In the genomic region with DNA sequence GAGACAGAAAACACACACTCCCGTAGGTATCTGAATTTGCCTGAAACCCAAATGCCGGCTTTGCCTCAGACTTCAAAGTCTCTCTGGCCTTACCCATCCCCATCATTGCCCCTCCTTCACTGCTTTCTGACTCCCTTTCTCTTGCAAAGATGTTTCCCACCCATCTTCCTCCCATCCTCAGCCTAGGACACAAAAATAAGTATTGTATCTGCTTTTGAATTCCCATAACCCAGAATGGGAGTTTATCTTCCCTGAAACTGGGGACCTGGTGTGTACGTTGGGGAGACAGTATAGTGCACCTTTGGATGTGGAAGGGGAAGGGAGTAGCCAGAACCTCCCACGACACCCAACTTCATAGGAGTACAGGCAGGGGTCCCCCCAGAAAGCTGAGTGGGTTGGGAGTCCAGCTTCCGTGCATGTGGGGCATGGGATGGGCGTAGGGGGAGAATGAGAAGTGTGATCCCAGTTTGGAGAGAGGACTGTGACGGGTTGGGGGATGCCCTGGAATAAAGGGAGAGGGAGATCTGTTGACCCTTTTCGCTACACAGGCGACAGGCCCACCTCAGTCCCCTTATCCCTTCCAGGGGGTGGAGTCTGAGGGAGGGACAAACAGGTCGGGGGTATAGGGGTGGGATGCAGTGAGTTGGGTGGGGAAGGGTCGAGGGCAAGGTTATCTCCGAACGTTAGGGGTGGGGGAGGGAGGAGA, we compare ENCODE assay signal across 8 cellular contexts. TPM values are rescaled to one million over a fixed set of nuclear protein-coding genes. Genes with fewer than 3 reads are reported as not detected.
DNase-seq lines count a peak whose midpoint lies in the region; ATAC-seq, FAIRE-seq and TF ChIP-seq lines count a peak whose summit lies in the region.
"Had no signal": no experiment of that assay in that cellular context is flagged by ENCODE, and none has a peak within 500 bp of the region (broad histone marks: within the 10 kb centered on the region; RNA-seq: fewer than 3 reads in every experiment).

No MANE protein-coding gene starts in this region.

- intact Hi-C loops in activated CD4-positive, alpha-beta memory T cell treated with anti-CD3 and anti-CD28 coated beads for 36 hours (cut with micrococcal nuclease), result loop anchor here (5.0 kb wide), 1 partner anchor 193 kb away; no protein-coding TSS in a partner anchor

- DNase-seq in activated CD4-positive, alpha-beta memory T cell treated with anti-CD3 and anti-CD28 coated beads for 36 hours, result no peak
- no peak for DNase-seq in stimulated activated naive B cell treated with anti-CD40 and anti-IgM and Interleukin-4, amounts not matched to agents 10 μg/mL and 1 μg/mL and 100 μg/mL, for 72 hours
- DNase-seq in GM12891 (ENCODE audit: insufficient read length, low spot score), result no peak
- no peak for DNase-seq in SIG-M5 treated with dmso at 0.1 percent for 504 hours (lab: John Stamatoyannopoulos, UW; ENCODE audit: unreplicated experiment)
- DNase-seq: SW 1271 had no signal

- no peak overlapping the region for H3K27ac ChIP-seq in HEK293 (ENCODE audit: extremely low read depth, low read depth, low read length)

- TF ChIP-seq CTCF in HEK293 (tag by site-specific recombination; IDR thresholded peaks at IDR 0.05), result no peak

- H3K4me3 Mint-ChIP-seq in activated CD4-positive, alpha-beta memory T cell treated with anti-CD3 and anti-CD28 coated beads for 36 hours, result peak overlapping the region; percentile 74
- peak overlapping the region; percentile 85 to 89 for H3K4me3 Mint-ChIP-seq in stimulated activated naive B cell treated with anti-CD40 and anti-IgM and Interleukin-4, amounts not matched to agents 10 μg/mL and 1 μg/mL and 100 μg/mL, for 72 hours

- H3K9me3 ChIP-seq in HEK293 (ENCODE audit: control insufficient read depth, insufficient read depth, low read depth, low read length), result no peaks in the 10 kb centered on the region

- peaks cover 5% of the 10 kb centered on the region for H3K4me1 ChIP-seq in HEK293 (ENCODE audit: control insufficient read depth, insufficient read depth, low read length)

- H3K27ac Mint-ChIP-seq in activated CD4-positive, alpha-beta memory T cell treated with anti-CD3 and anti-CD28 coated beads for 36 hours, result no peak overlapping the region
- H3K27ac Mint-ChIP-seq in stimulated activated naive B cell treated with anti-CD40 and anti-IgM and Interleukin-4, amounts not matched to agents 10 μg/mL and 1 μg/mL and 100 μg/mL, for 72 hours, result no peak overlapping the region

- H3K9me3 Mint-ChIP-seq in activated CD4-positive, alpha-beta memory T cell treated with anti-CD3 and anti-CD28 coated beads for 36 hours, result no peaks in the 10 kb centered on the region
- no peaks in the 10 kb centered on the region for H3K9me3 Mint-ChIP-seq in stimulated activated naive B cell treated with anti-CD40 and anti-IgM and Interleukin-4, amounts not matched to agents 10 μg/mL and 1 μg/mL and 100 μg/mL, for 72 hours

- H3K36me3 ChIP-seq in HEK293 (ENCODE audit: control insufficient read depth in 2 of 2, insufficient read depth in 1 of 2, low read length in 2 of 2), result peaks cover 4 to 16% of the 10 kb centered on the region in 2 experiments; a peak in 1 of 3 replicates

- peaks cover 13% of the 10 kb centered on the region for H3K36me3 Mint-ChIP-seq in activated CD4-positive, alpha-beta memory T cell treated with anti-CD3 and anti-CD28 coated beads for 36 hours
- H3K36me3 Mint-ChIP-seq in stimulated activated naive B cell treated with anti-CD40 and anti-IgM and Interleukin-4, amounts not matched to agents 10 μg/mL and 1 μg/mL and 100 μg/mL, for 72 hours, result peaks cover 7 to 17% of the 10 kb centered on the region in 2 donors

- CTCF ChIA-PET in HEK293 (lab: Yijun Ruan, JAX), result interaction anchor here (0.7 kb wide), 1 partner anchor 728 kb away, joined by 3 read pairs; no protein-coding TSS in a partner anchor
- CTCF ChIA-PET in activated CD4-positive, alpha-beta memory T cell treated with anti-CD3 and anti-CD28 coated beads for 36 hours (lab: Charles Lee), result no interaction called here

- no peak for TF ChIP-seq POLR2A in GM12891 (IDR thresholded peaks at IDR 0.05; ENCODE audit: low read depth, low read length)

- peaks cover 9% of the 10 kb centered on the region for H3K27me3 Mint-ChIP-seq in activated CD4-positive, alpha-beta memory T cell treated with anti-CD3 and anti-CD28 coated beads for 36 hours
- peaks cover 35 to 36% of the 10 kb centered on the region in 2 donors for H3K27me3 Mint-ChIP-seq in stimulated activated naive B cell treated with anti-CD40 and anti-IgM and Interleukin-4, amounts not matched to agents 10 μg/mL and 1 μg/mL and 100 μg/mL, for 72 hours

- peaks cover 40% of the 10 kb centered on the region for H3K4me1 Mint-ChIP-seq in activated CD4-positive, alpha-beta memory T cell treated with anti-CD3 and anti-CD28 coated beads for 36 hours (ENCODE audit: low read depth)
- peaks cover 32 to 55% of the 10 kb centered on the region in 2 donors for H3K4me1 Mint-ChIP-seq in stimulated activated naive B cell treated with anti-CD40 and anti-IgM and Interleukin-4, amounts not matched to agents 10 μg/mL and 1 μg/mL and 100 μg/mL, for 72 hours

- ATAC-seq in stimulated activated naive B cell treated with anti-CD40 and anti-IgM and Interleukin-4, amounts not matched to agents 10 μg/mL and 1 μg/mL and 100 μg/mL, for 72 hours (replicated peaks), result no peak
- ATAC-seq in HG03135 (IDR thresholded peaks at IDR 0.05; ENCODE audit: unreplicated experiment), result no peak

- FAIRE-seq in GM12891 (lab: Jason Lieb, UNC), result no peak

- H3K4me3 ChIP-seq in HEK293 (ENCODE audit: low read depth, low read length) (peak overlapping the region; percentile 61), iPS-11a (ENCODE audit: low read depth, low read length) (peak overlapping the region; percentile 88)

- POLR2A ChIA-PET in HEK293 (lab: Yijun Ruan, JAX), result no interaction called here
- POLR2A ChIA-PET in activated CD4-positive, alpha-beta memory T cell treated with anti-CD3 and anti-CD28 coated beads for 36 hours (lab: Charles Lee), result no interaction called here

TF ChIP-seq in HEK293, 187 proteins besides CTCF, POLR2A, EP300 and RAD21:
- TF ChIP-seq ZNF175 (tag by site-specific recombination; IDR thresholded peaks at IDR 0.05) (no peak), ZNF335 (tag by site-specific recombination; conservative IDR thresholded peaks at IDR 0.05) (peak; percentile 62)

TF ChIP-seq in GM12891, 5 proteins besides CTCF, POLR2A, EP300 and RAD21:
- no peak for TF ChIP-seq POLR2AphosphoS5 (IDR thresholded peaks at IDR 0.05; ENCODE audit: low read depth, low read length)
- no peak for TF ChIP-seq TAF1 (IDR thresholded peaks at IDR 0.05; ENCODE audit: low read depth, low read length)
- TF ChIP-seq SPI1 (IDR thresholded peaks at IDR 0.05; ENCODE audit: low read depth, low read length), result no peak
TF ChIP-seq in GM12891: peak in this region for 0.

RNA-seq across cellular contexts. Expression of a gene that starts 0.5 kb away (rescaled TPM):
- total RNA-seq in activated CD4-positive, alpha-beta memory T cell treated with anti-CD3 and anti-CD28 coated beads for 36 hours, result under 1 TPM; 0.90 to 0.99 TPM
- 0.18 TPM for polyA plus RNA-seq in GM12891 (2012; ENCODE audit: low read depth, missing spikeins)

RNA-seq across cellular contexts. Expression of a gene that starts 2.4 kb away (rescaled TPM):
- 10 to 100 TPM; 81.0 to 85.2 TPM for total RNA-seq in activated CD4-positive, alpha-beta memory T cell treated with anti-CD3 and anti-CD28 coated beads for 36 hours
- 79.2 TPM for polyA plus RNA-seq in GM12891 (2012; ENCODE audit: low read depth, missing spikeins)

RNA-seq across cellular contexts. Expression of a gene that starts 26.7 kb away (rescaled TPM):
- 10 to 100 TPM; 43.5 to 48.2 TPM for total RNA-seq in activated CD4-positive, alpha-beta memory T cell treated with anti-CD3 and anti-CD28 coated beads for 36 hours
- polyA plus RNA-seq in GM12891 (2012; ENCODE audit: low read depth, missing spikeins), result 15.6 TPM

RNA-seq across cellular contexts. Expression of a gene that starts 29.0 kb away (rescaled TPM):
- 10 to 100 TPM; 24.1 to 25.2 TPM for total RNA-seq in activated CD4-positive, alpha-beta memory T cell treated with anti-CD3 and anti-CD28 coated beads for 36 hours
- polyA plus RNA-seq in GM12891 (2012; ENCODE audit: low read depth, missing spikeins), result 22.7 TPM

RNA-seq across cellular contexts. Expression of a gene that starts 41.6 kb away (rescaled TPM):
- total RNA-seq in activated CD4-positive, alpha-beta memory T cell treated with anti-CD3 and anti-CD28 coated beads for 36 hours, result 10 to 100 TPM; 17.8 to 20.6 TPM
- 12.1 TPM for polyA plus RNA-seq in GM12891 (2012; ENCODE audit: low read depth, missing spikeins)
